12 cellular contexts compared by ENCODE assay signal in the genomic region with DNA sequence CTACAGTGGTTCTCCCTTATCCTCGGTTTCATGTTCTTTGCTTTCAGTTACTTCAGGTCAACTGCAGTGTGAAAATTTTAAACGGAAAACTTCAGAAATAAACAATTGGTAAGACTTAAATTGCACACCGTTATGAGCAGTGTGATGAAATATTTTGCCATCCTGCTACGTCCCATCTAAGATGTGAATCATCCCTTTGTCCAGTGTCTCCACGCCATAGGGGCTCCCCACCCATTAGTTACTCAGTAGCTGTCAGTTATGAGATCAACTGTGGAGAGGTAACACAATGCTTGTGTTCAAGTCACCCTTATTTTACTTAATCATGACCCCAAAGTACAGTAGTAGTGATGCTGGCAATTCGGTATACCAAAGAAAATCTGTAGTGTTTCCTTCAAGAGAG. TPM values are rescaled to one million over a fixed set of nuclear protein-coding genes. Genes with fewer than 3 reads are reported as not detected.
A peak's percentile ranks its signal among the peaks of the same experiment; 100 is the strongest.
DNase-seq lines count a peak whose midpoint lies in the region; TF ChIP-seq lines count a peak whose summit lies in the region.
"Had no signal": no experiment of that assay in that cellular context is flagged by ENCODE, and none has a peak within 500 bp of the region (broad histone marks: within the 10 kb centered on the region; RNA-seq: fewer than 3 reads in every experiment).

No MANE protein-coding gene starts in this region.

- H4K20me1 ChIP-seq in mammary epithelial cell (ENCODE audit: insufficient read depth, low read length) = no peaks in the 10 kb centered on the region

- CTCF ChIA-PET in mammary epithelial cell (lab: Charles Lee; ENCODE audit: low non-redundant PET) = no interaction called here

- dilution Hi-C loops in mammary epithelial cell (cut with HindIII; ENCODE audit: low sequenced_read_pairs) = no loop called here

- H3K27ac ChIP-seq in mammary epithelial cell (ENCODE audit: insufficient read depth, low read depth, low read length) = peak overlapping the region; percentile 69
- H3K27ac ChIP-seq: psoas muscle, SK-N-MC had no signal

- intact Hi-C loops in mammary epithelial cell (cut with micrococcal nuclease) = no loop called here

- H3K79me2 ChIP-seq in mammary epithelial cell (ENCODE audit: insufficient read depth, low read length) = peaks cover 89% of the 10 kb centered on the region

- H3K4me3 ChIP-seq in AG10803 (ENCODE audit: low read length) (no peak overlapping the region), MG63 (no peak overlapping the region), mammary epithelial cell (replicated peaks in 1 of 3; ENCODE audit: insufficient read depth in 1 of 3, low read depth in 2 of 3, low read length in 3 of 3) (no peak overlapping the region), kidney epithelial cell (ENCODE audit: low read depth, low read length) (no peak overlapping the region)
- H3K4me3 ChIP-seq: psoas muscle, SK-N-MC had no signal

- H3K4me1 ChIP-seq in mammary epithelial cell (ENCODE audit: insufficient read depth, low read length) = peaks cover 22% of the 10 kb centered on the region

- no TSS peak for BruUV-seq in mammary epithelial cell (replicated peaks; lab: Mats Ljungman, UMichigan)

- TF ChIP-seq CTCF in AG10803 (conservative IDR thresholded peaks at IDR 0.05; ENCODE audit: low read length) (no peak), mammary epithelial cell (conservative IDR thresholded peaks at IDR 0.05 in 1 of 2, IDR thresholded peaks at IDR 0.05 in 1 of 2; ENCODE audit: extremely low read depth in 1 of 2, insufficient read depth in 1 of 2, low read depth in 1 of 2, low read length in 2 of 2) (no peak), kidney epithelial cell (IDR thresholded peaks at IDR 0.05; ENCODE audit: insufficient read depth, low read length, poor library complexity, severe bottlenecking) (no peak)

- no peak overlapping the region for H3K9ac ChIP-seq in mammary epithelial cell (ENCODE audit: insufficient read depth, low read length)

- H3K9me3 ChIP-seq in MG63 = no peaks in the 10 kb centered on the region
- no peaks in the 10 kb centered on the region for H3K9me3 ChIP-seq in mammary epithelial cell (replicated peaks; ENCODE audit: insufficient read depth, low read length)
- H3K9me3 ChIP-seq: psoas muscle had no signal

- H3K4me2 ChIP-seq in mammary epithelial cell (ENCODE audit: insufficient read depth, low read depth, low read length) = peak overlapping the region; percentile 16

- no peaks in the 10 kb centered on the region for H3K27me3 ChIP-seq in MG63
- no peaks in the 10 kb centered on the region for H3K27me3 ChIP-seq in mammary epithelial cell (ENCODE audit: insufficient read depth, low read length)
- no peaks in the 10 kb centered on the region for H3K27me3 ChIP-seq in kidney epithelial cell (ENCODE audit: control insufficient read depth, insufficient read depth, low read length)

- WGBS in mammary epithelial cell (ENCODE audit: low coverage, missing lambda C conversion rate) = 44% methylated on average over 6 of the region's 6 CpGs

- DNase-seq in AG10803 (ENCODE audit: low read depth) (peak; percentile 51), MG63 (peak; percentile 35), mammary epithelial cell (peak; percentile 81), kidney epithelial cell (ENCODE audit: low read depth) (peak; percentile 55), NCI-H1105 treated with DMSO at 0.1 percent for 48 hours (lab: John Stamatoyannopoulos, UW) (no peak), putamen (ENCODE audit: low spot score) (no peak), NCI-H748 treated with DMSO at 0.1 percent for 48 hours (lab: John Stamatoyannopoulos, UW) (no peak)
- no peak for DNase-seq in activated CD4-positive, alpha-beta T cell treated with anti-CD3 and anti-CD28 coated beads, Interleukin-2, amount 50 U/mL, for 48 hours
- DNase-seq: C1 segment of cervical spinal cord, NCI-H187, psoas muscle had no signal

- in situ Hi-C loops in mammary epithelial cell (cut with MboI; ENCODE audit: low sequenced_read_pairs in 2 of 2) = no loop called here

- no peak overlapping the region for H2AFZ ChIP-seq in mammary epithelial cell (ENCODE audit: low read depth, low read length)

- H3K36me3 ChIP-seq in MG63 (peaks cover 20% of the 10 kb centered on the region), mammary epithelial cell (ENCODE audit: insufficient read depth, low read length) (peaks cover under 1% of the 10 kb centered on the region), kidney epithelial cell (ENCODE audit: control insufficient read depth, insufficient read depth, low read length) (peaks cover 2% of the 10 kb centered on the region)

RNA-seq across cellular contexts. Expression of gene TJP1, which starts 47.4 kb away (rescaled TPM):
- 49.1 and 56.9 TPM in 2 replicates for total RNA-seq in MG63 (2014; rRNA removed; shearing (Covaris generic); ENCODE audit: low replicate concordance)
- total RNA-seq in mammary epithelial cell (100 to 1,000 TPM in 1 of 2 donors, 10 to 100 TPM in 1; 91.7 to 109 TPM), kidney epithelial cell (145 and 148 TPM in 2 replicates)
- 53.0 TPM for polyA plus RNA-seq in mammary epithelial cell
- 97.8 TPM for polyA minus RNA-seq in mammary epithelial cell

Comparison
In these comparisons a context has a peak if more than half of its experiments do, and no peak if none do; other contexts are left out.
1. DNase-seq: peak in AG10803 (single experiment), MG63 (single experiment), mammary epithelial cell (single experiment) and kidney epithelial cell (single experiment); none in activated CD4-positive, alpha-beta T cell treated with anti-CD3 and anti-CD28 coated beads, Interleukin-2, amount 50 U/mL, for 48 hours (0 of 2), NCI-H1105 treated with DMSO at 0.1 percent for 48 hours (single experiment), putamen (single experiment) and NCI-H748 treated with DMSO at 0.1 percent for 48 hours (single experiment).